In genomic region chr11:118597556-118597955, GRCh38 we compare ENCODE assay signal across 24 cellular contexts.
"Had no signal": no experiment of that assay in that cellular context is flagged by ENCODE, and none has a peak within 500 bp of the region (broad histone marks: within the 10 kb centered on the region; RNA-seq: fewer than 3 reads in every experiment).

No MANE protein-coding gene starts in this region.

- H3K4me1 Mint-ChIP-seq: central memory CD8-positive, alpha-beta T cell had no signal

- H3K27me3 Mint-ChIP-seq: activated CD4-positive, alpha-beta T cell treated with anti-CD3 and anti-CD28 coated beads for 36 hours; activated naive CD8-positive, alpha-beta T cell treated with anti-CD3 and anti-CD28 coated beads, Interleukin-2, amount 10 ng/mL, durations not matched to agents 7 days and 5 days; central memory CD8-positive, alpha-beta T cell had no signal

- H3K9me3 ChIP-seq: breast epithelium, esophagus squamous epithelium, left ventricle myocardium inferior, mucosa of descending colon, pancreas, psoas muscle, testis, transverse colon had no signal

- ATAC-seq: activated CD4-positive, alpha-beta T cell treated with anti-CD3 and anti-CD28 coated beads for 36 hours; activated T-cell treated with anti-CD3 and anti-CD28 coated beads, Interleukin-2, amount 50 U/mL, for 72 hours; mucosa of descending colon; pancreas; psoas muscle had no signal

- H3K4me3 Mint-ChIP-seq: activated CD4-positive, alpha-beta T cell treated with anti-CD3 and anti-CD28 coated beads for 36 hours; activated naive CD8-positive, alpha-beta T cell treated with anti-CD3 and anti-CD28 coated beads, Interleukin-2, amount 10 ng/mL, durations not matched to agents 7 days and 5 days; activated T-cell treated with anti-CD3 and anti-CD28 coated beads, Interleukin-2, amount 50 U/mL, for 72 hours; central memory CD8-positive, alpha-beta T cell had no signal

- DNase-seq: activated CD4-positive, alpha-beta T cell treated with anti-CD3 and anti-CD28 coated beads for 36 hours; activated CD4-positive, CD25-positive, alpha-beta regulatory T cell; activated naive CD4-positive, alpha-beta T cell treated with Interleukin-2 at 50 U/mL for 16 hours; activated naive CD8-positive, alpha-beta T cell treated with anti-CD3 and anti-CD28 coated beads, Interleukin-2, amount 10 ng/mL, durations not matched to agents 7 days and 5 days; activated T-cell treated with anti-CD3 and anti-CD28 coated beads, Interleukin-2, amount 50 U/mL, for 72 hours; dermis blood vessel endothelial cell; effector CD8-positive, alpha-beta T cell; esophagus squamous epithelium; foreskin melanocyte; kidney glomerular epithelial cell; left ventricle myocardium inferior; mesendoderm; mucosa of descending colon; psoas muscle; stimulated activated CD4-positive, alpha-beta T cell treated with anti-CD3 and anti-CD28 coated beads, Interleukin-15, amount 100 ng/mL, for 24 hours; stimulated activated CD4-positive, alpha-beta T cell treated with anti-CD3 and anti-CD28 coated beads, Interleukin-2, amount 100 ng/mL, for 24 hours; stimulated activated naive CD4-positive, alpha-beta T cell; testis; transverse colon had no signal

- H3K27ac Mint-ChIP-seq: activated CD4-positive, alpha-beta T cell treated with anti-CD3 and anti-CD28 coated beads for 36 hours; activated naive CD8-positive, alpha-beta T cell treated with anti-CD3 and anti-CD28 coated beads, Interleukin-2, amount 10 ng/mL, durations not matched to agents 7 days and 5 days; activated T-cell treated with anti-CD3 and anti-CD28 coated beads, Interleukin-2, amount 50 U/mL, for 72 hours had no signal

- H3K4me3 ChIP-seq: breast epithelium, esophagus squamous epithelium, left ventricle myocardium inferior, lung, mucosa of descending colon, pancreas, psoas muscle, testis, transverse colon had no signal

- H3K9me3 Mint-ChIP-seq: activated naive CD8-positive, alpha-beta T cell treated with anti-CD3 and anti-CD28 coated beads, Interleukin-2, amount 10 ng/mL, durations not matched to agents 7 days and 5 days; activated T-cell treated with anti-CD3 and anti-CD28 coated beads, Interleukin-2, amount 50 U/mL, for 72 hours; central memory CD8-positive, alpha-beta T cell had no signal

- H3K27ac ChIP-seq: breast epithelium, epithelial cell of prostate, esophagus squamous epithelium, left ventricle myocardium inferior, pancreas, psoas muscle, testis, transverse colon had no signal

- H3K4me1 ChIP-seq: breast epithelium, pancreas, psoas muscle, testis, transverse colon had no signal

- H3K27me3 ChIP-seq: breast epithelium, esophagus squamous epithelium, pancreas, testis, transverse colon had no signal
